Comparison of ENCODE assay signal across 1 cellular context in genomic region chr3:34364345-34364744, GRCh38.
TF ChIP-seq lines count a peak whose summit lies in the region.

No MANE protein-coding gene starts in this region.

TF ChIP-seq in GM12878, 131 proteins besides CTCF, POLR2A, EP300 and RAD21 (continued from another document):
- TF ChIP-seq, protein P1, sequence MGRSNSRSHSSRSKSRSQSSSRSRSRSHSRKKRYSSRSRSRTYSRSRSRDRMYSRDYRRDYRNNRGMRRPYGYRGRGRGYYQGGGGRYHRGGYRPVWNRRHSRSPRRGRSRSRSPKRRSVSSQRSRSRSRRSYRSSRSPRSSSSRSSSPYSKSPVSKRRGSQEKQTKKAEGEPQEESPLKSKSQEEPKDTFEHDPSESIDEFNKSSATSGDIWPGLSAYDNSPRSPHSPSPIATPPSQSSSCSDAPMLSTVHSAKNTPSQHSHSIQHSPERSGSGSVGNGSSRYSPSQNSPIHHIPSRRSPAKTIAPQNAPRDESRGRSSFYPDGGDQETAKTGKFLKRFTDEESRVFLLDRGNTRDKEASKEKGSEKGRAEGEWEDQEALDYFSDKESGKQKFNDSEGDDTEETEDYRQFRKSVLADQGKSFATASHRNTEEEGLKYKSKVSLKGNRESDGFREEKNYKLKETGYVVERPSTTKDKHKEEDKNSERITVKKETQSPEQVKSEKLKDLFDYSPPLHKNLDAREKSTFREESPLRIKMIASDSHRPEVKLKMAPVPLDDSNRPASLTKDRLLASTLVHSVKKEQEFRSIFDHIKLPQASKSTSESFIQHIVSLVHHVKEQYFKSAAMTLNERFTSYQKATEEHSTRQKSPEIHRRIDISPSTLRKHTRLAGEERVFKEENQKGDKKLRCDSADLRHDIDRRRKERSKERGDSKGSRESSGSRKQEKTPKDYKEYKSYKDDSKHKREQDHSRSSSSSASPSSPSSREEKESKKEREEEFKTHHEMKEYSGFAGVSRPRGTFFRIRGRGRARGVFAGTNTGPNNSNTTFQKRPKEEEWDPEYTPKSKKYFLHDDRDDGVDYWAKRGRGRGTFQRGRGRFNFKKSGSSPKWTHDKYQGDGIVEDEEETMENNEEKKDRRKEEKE (IDR thresholded peaks at IDR 0.05), result no peak
- TF ChIP-seq JUNB (IDR thresholded peaks at IDR 0.05) (no peak), ZNF687 (IDR thresholded peaks at IDR 0.05) (no peak), MEF2B (IDR thresholded peaks at IDR 0.05; ENCODE audit: partially characterized antibody, poor library complexity, severe bottlenecking) (no peak), EZH2 (IDR thresholded peaks at IDR 0.05; ENCODE audit: borderline replicate concordance, control insufficient read depth, low read depth, low read length) (no peak), NR2F1 (conservative IDR thresholded peaks at IDR 0.05) (no peak)
- TF ChIP-seq, protein P2, sequence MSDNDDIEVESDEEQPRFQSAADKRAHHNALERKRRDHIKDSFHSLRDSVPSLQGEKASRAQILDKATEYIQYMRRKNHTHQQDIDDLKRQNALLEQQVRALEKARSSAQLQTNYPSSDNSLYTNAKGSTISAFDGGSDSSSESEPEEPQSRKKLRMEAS (IDR thresholded peaks at IDR 0.05; ENCODE audit: low read depth, low read length), result no peak
